ENCODE assay signal across 11 cellular contexts in genomic region chr10:114110174-114110972, GRCh38.
A peak's percentile ranks its signal among the peaks of the same experiment; 100 is the strongest.
DNase-seq lines count a peak whose midpoint lies in the region; ATAC-seq, FAIRE-seq and TF ChIP-seq lines count a peak whose summit lies in the region.
"Had no signal": no experiment of that assay in that cellular context is flagged by ENCODE, and none has a peak within 500 bp of the region (broad histone marks: within the 10 kb centered on the region; RNA-seq: fewer than 3 reads in every experiment).

No MANE protein-coding gene starts in this region.

- H3K27me3 ChIP-seq in small intestine (ENCODE audit: control insufficient read depth in 2 of 2, insufficient read depth in 2 of 2, low read length in 2 of 2), result no peaks in the 10 kb centered on the region

- H3K9me3 ChIP-seq in small intestine (ENCODE audit: control insufficient read depth, low read depth), result no peaks in the 10 kb centered on the region

- DNase-seq in NCI-H82 (lab: John Stamatoyannopoulos, UW) (peak; percentile 4), NCI-H82 treated with DMSO at 0.1 percent for 48 hours (lab: John Stamatoyannopoulos, UW; ENCODE audit: unreplicated experiment) (no peak), NCI-H460 (ENCODE audit: extremely low read depth, low read depth) (peak; percentile 23), epithelial cell of esophagus (ENCODE audit: low read depth) (peak; percentile 54), small intestine (peak; percentile 35), NCI-H2196 (lab: John Stamatoyannopoulos, UW; ENCODE audit: unreplicated experiment) (no peak)
- DNase-seq: Right ventricle myocardium superior; stimulated activated naive B cell treated with anti-CD40 and anti-IgM and Interleukin-4, amounts not matched to agents 10 μg/mL and 1 μg/mL and 100 μg/mL, for 72 hours had no signal

- H3K27ac ChIP-seq in small intestine (ENCODE audit: low read depth in 1 of 2, low read length in 1 of 2), result no peak overlapping the region

- no peak for TF ChIP-seq POLR2A in GM18505 (IDR thresholded peaks at IDR 0.05; ENCODE audit: borderline replicate concordance, extremely low read depth, insufficient read depth, insufficient read length)

- H3K4me1 ChIP-seq in small intestine (ENCODE audit: control insufficient read depth in 2 of 2, insufficient read depth in 1 of 2, low read depth in 1 of 2, low read length in 1 of 2), result no peaks in the 10 kb centered on the region

- no peaks in the 10 kb centered on the region for H3K36me3 ChIP-seq in small intestine (ENCODE audit: control insufficient read depth in 2 of 2, insufficient read depth in 2 of 2, low read length in 2 of 2)

- H3K4me3 ChIP-seq in epithelial cell of esophagus (ENCODE audit: low read length) (no peak overlapping the region), small intestine (ENCODE audit: low read depth in 1 of 2, low read length in 2 of 2) (no peak overlapping the region)

- WGBS in small intestine, 3 donors, result 61 to 71% (median 70%) methylated on average over 5 of the region's 5 CpGs

- ATAC-seq in GM18505 (IDR thresholded peaks at IDR 0.05; ENCODE audit: unreplicated experiment) (no peak), HG03378 (IDR thresholded peaks at IDR 0.05; ENCODE audit: unreplicated experiment) (no peak)
- ATAC-seq: stimulated activated naive B cell treated with anti-CD40 and anti-IgM and Interleukin-4, amounts not matched to agents 10 μg/mL and 1 μg/mL and 100 μg/mL, for 72 hours had no signal

- peak; percentile 60 for TF ChIP-seq CTCF in epithelial cell of esophagus (IDR thresholded peaks at IDR 0.05; ENCODE audit: insufficient read depth, low read depth, low read length, missing control alignments)

- no peak for FAIRE-seq in small intestine (lab: Jason Lieb, UNC)
- FAIRE-seq: islet of Langerhans had no signal

Comparison
In these comparisons a context has a peak if more than half of its experiments do, and no peak if none do; other contexts are left out.
1. DNase-seq: peak in NCI-H82 (single experiment), NCI-H460 (single experiment), epithelial cell of esophagus (single experiment) and small intestine (single experiment); none in NCI-H82 treated with DMSO at 0.1 percent for 48 hours (single experiment) and NCI-H2196 (single experiment).